ENCODE assay signal across 17 cellular contexts in the genomic region with DNA sequence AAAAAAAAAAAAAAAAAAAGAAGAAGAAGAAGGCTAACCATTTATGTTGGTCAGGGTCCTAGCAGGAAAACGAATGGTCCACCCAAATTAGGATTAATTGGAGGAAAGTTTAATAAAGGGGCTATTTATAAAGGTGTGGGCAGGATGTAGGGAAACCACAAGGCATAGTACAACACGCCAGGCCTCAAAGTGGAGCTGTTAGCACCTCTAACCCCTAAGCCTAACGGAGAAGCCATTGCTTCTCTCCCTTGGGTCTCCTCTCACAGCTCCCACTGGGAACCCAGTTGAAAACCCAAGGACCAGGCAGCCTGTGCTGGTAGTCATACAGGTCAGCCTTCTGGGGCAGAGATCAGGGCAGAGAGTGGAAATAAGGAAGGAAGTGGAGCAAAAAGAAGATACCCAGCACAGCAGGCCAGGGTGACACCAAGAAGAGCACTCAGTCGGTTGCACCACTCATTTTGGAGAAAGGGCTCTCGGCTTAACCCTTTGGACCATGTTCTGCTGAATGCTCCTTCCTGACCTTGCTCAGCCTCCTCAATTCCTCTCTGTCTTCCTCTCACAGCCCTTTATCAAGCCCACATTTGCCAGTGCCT. TPM values are rescaled to one million over a fixed set of nuclear protein-coding genes. Genes with fewer than 3 reads are reported as not detected.
DNase-seq lines count a peak whose midpoint lies in the region; ATAC-seq and TF ChIP-seq lines count a peak whose summit lies in the region.
"Had no signal": no experiment of that assay in that cellular context is flagged by ENCODE, and none has a peak within 500 bp of the region (broad histone marks: within the 10 kb centered on the region; RNA-seq: fewer than 3 reads in every experiment).

No MANE protein-coding gene starts in this region.

- H3K4me3 ChIP-seq in left ventricle myocardium inferior = no peak overlapping the region
- no peak overlapping the region for H3K4me3 ChIP-seq in upper lobe of left lung
- no peak overlapping the region for H3K4me3 ChIP-seq in esophagus muscularis mucosa
- H3K4me3 ChIP-seq: SJSA1 had no signal

- H3K36me3 ChIP-seq in left ventricle myocardium inferior (peaks cover 9% of the 10 kb centered on the region), upper lobe of left lung (peaks cover 0 to 7% (median 0%) of the 10 kb centered on the region in 4 donors), esophagus muscularis mucosa (peaks cover 0 to 15% (median 3%) of the 10 kb centered on the region in 4 donors)
- H3K36me3 ChIP-seq: SJSA1 had no signal

- no peak for DNase-seq in Right ventricle myocardium superior
- no peak for DNase-seq in left ventricle myocardium inferior
- DNase-seq in SKM-1 treated with dmso at 0.1 percent for 144 hours (lab: John Stamatoyannopoulos, UW; ENCODE audit: unreplicated experiment) = peak; percentile 97
- DNase-seq in left colon = no peak
- peak in 1 of 2 donors; percentile 63 for DNase-seq in upper lobe of left lung
- DNase-seq in esophagus muscularis mucosa (ENCODE audit: extremely low spot score) = no peak
- no peak for DNase-seq in posterior vena cava (ENCODE audit: low spot score)
- DNase-seq: effector memory CD4-positive, alpha-beta T cell; H7; KG1; mesenchymal stem cell; NCI-H1930; occipital lobe; small intestine had no signal

- intact Hi-C loops in Right ventricle myocardium superior (cut with DNase I) = no loop called here
- intact Hi-C loops in left ventricle myocardium inferior (cut with micrococcal nuclease) = no loop called here
- intact Hi-C loops in left colon (cut with DNase I, micrococcal nuclease) = no loop called here
- intact Hi-C loops in esophagus muscularis mucosa (cut with DNase I) = no loop called here
- intact Hi-C loops in posterior vena cava (cut with DNase I) = no loop called here

- no peaks in the 10 kb centered on the region for H3K9me3 ChIP-seq in left ventricle myocardium inferior (replicated peaks)
- H3K9me3 ChIP-seq in upper lobe of left lung = no peaks in the 10 kb centered on the region
- no peaks in the 10 kb centered on the region for H3K9me3 ChIP-seq in esophagus muscularis mucosa
- H3K9me3 ChIP-seq: SJSA1 had no signal

- ATAC-seq in Right ventricle myocardium superior (ENCODE audit: poor library complexity) = peak; percentile 39
- ATAC-seq in left colon = peak; percentile 23
- peak; percentile 79 to 80 for ATAC-seq in upper lobe of left lung (ENCODE audit: low FRiP score in 2 of 2)
- ATAC-seq in GM21423 (IDR thresholded peaks at IDR 0.05; ENCODE audit: unreplicated experiment) = no peak

- H3K27ac ChIP-seq in left ventricle myocardium inferior (replicated peaks) (no peak overlapping the region), upper lobe of left lung (peak overlapping the region; percentile 51 to 64 (median 58)), esophagus muscularis mucosa (replicated peaks in 1 of 4) (no peak overlapping the region)
- H3K27ac ChIP-seq: SJSA1 had no signal

- WGBS in upper lobe of left lung, 2 donors = 56 to 69% methylated on average over 5 of the region's 5 CpGs
- WGBS in esophagus muscularis mucosa = 71% methylated on average over 5 of the region's 5 CpGs

- no peaks in the 10 kb centered on the region for H3K4me1 ChIP-seq in left ventricle myocardium inferior
- H3K4me1 ChIP-seq in upper lobe of left lung = peaks cover 0 to 7% (median 2%) of the 10 kb centered on the region in 4 donors
- peaks cover 0 to 5% (median 2%) of the 10 kb centered on the region in 4 donors for H3K4me1 ChIP-seq in esophagus muscularis mucosa
- H3K4me1 ChIP-seq: SJSA1 had no signal

- TF ChIP-seq POLR2A in upper lobe of left lung (IDR thresholded peaks at IDR 0.05) = no peak
- no peak for TF ChIP-seq POLR2A in esophagus muscularis mucosa (IDR thresholded peaks at IDR 0.05; ENCODE audit: low read depth)

- TF ChIP-seq EP300 in upper lobe of left lung (IDR thresholded peaks at IDR 0.05) = no peak
- TF ChIP-seq EP300 in esophagus muscularis mucosa (IDR thresholded peaks at IDR 0.05) = no peak

- TF ChIP-seq CTCF in left ventricle myocardium inferior (IDR thresholded peaks at IDR 0.05; ENCODE audit: borderline replicate concordance) (no peak), upper lobe of left lung (IDR thresholded peaks at IDR 0.05) (no peak), esophagus muscularis mucosa (IDR thresholded peaks at IDR 0.05) (no peak)

- H3K27me3 ChIP-seq in left ventricle myocardium inferior (ENCODE audit: low read depth) (no peaks in the 10 kb centered on the region), upper lobe of left lung (no peaks in the 10 kb centered on the region), esophagus muscularis mucosa (no peaks in the 10 kb centered on the region)
- H3K27me3 ChIP-seq: SJSA1 had no signal

RNA-seq across cellular contexts. Expression of a gene that starts 8.8 kb away (rescaled TPM):
- 6.7 TPM for total RNA-seq in Right ventricle myocardium superior
- 8.7 TPM for total RNA-seq in left ventricle myocardium inferior
- 10 to 100 TPM; 26.0 to 33.3 TPM for total RNA-seq in left colon
- total RNA-seq in upper lobe of left lung = 100 to 1,000 TPM in 1 of 6 donors, 10 to 100 TPM in 5; 39.6 to 131 (median 66.0) TPM
- total RNA-seq in esophagus muscularis mucosa = 10 to 100 TPM; 51.3 to 84.9 (median 59.6) TPM
- total RNA-seq in posterior vena cava = 10 to 100 TPM; 52.2 to 74.9 TPM

RNA-seq across cellular contexts. Expression of a gene that starts 41.4 kb away (rescaled TPM):
- total RNA-seq in Right ventricle myocardium superior (not detected), left ventricle myocardium inferior (not detected), left colon (under 1 TPM in 1 of 2 donors, not detected in 1; 0.25 TPM), upper lobe of left lung (1 to 10 TPM in 1 of 6 donors, under 1 TPM in 4, not detected in 1; 0.30 to 1.4 (median 0.49) TPM), esophagus muscularis mucosa (1 to 10 TPM in 1 of 4 donors, under 1 TPM in 3; 0.39 to 1.0 (median 0.46) TPM), posterior vena cava (1 to 10 TPM; 2.0 to 2.5 TPM)
- total RNA-seq: bronchial epithelial cell, occipital lobe had no signal

Comparison
In these comparisons a context has a peak if more than half of its experiments do, and no peak if none do; other contexts are left out.
1. H3K27ac ChIP-seq: peak in upper lobe of left lung (4 of 4); none in left ventricle myocardium inferior (single experiment) and esophagus muscularis mucosa (0 of 4).